In the genomic region with DNA sequence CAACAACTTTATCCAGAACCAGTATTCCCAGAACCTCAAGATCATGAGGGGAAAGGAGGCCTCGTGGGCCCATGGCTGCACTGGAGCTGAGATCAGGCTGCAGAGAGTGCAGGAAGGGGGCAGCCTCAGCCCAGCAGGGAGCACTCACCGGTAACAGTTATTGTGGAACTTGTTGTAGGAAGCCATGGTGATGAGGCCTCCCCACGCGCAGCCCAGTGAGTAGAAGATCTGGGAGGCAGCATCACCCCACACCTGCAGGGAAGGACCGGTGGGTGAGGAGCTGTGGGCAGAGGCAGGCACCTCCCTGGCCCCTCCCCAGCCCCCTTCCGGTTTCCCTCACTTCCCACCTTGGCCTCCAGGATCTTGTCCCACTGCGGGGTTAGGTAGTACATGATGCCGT, we compare ENCODE assay signal across 29 cellular contexts.
"Had no signal": no experiment of that assay in that cellular context is flagged by ENCODE, and none has a peak within 500 bp of the region (broad histone marks: within the 10 kb centered on the region; RNA-seq: fewer than 3 reads in every experiment).

No MANE protein-coding gene starts in this region.

- H3K4me3 ChIP-seq: neural progenitor cell, ovary, prostate gland, right lobe of liver, skin epidermis, smooth muscle cell, spleen, suprapubic skin, testis, tibial artery, upper lobe of left lung, vagina had no signal

- H3K27ac ChIP-seq: neural progenitor cell, ovary, parathyroid adenoma, prostate gland, right lobe of liver, skin epidermis, spleen, suprapubic skin, testis, tibial artery, upper lobe of left lung, vagina had no signal

- DNase-seq: naive thymus-derived CD4-positive, alpha-beta T cell; natural killer cell; occipital lobe; ovary; posterior cingulate gyrus; retina; right cardiac atrium; right lobe of liver; spleen; stimulated activated CD4-positive, alpha-beta T cell treated with anti-CD3 and anti-CD28 coated beads, Interleukin-12 subunit alpha, Interleukin-12 subunit beta, amount 100 ng/mL, for 4 hours; stimulated activated CD4-positive, alpha-beta T cell treated with anti-CD3 and anti-CD28 coated beads, Interleukin-1b, Interleukin-23, amount 100 ng/mL, for 48 hours; stimulated activated CD4-positive, alpha-beta T cell treated with anti-CD3 and anti-CD28 coated beads, Interleukin-4, amount 100 ng/mL, for 1 hour; stimulated activated CD4-positive, alpha-beta T cell treated with anti-CD3 and anti-CD28 coated beads, Interleukin-4, amount 100 ng/mL, for 4 hours; stimulated activated naive CD4-positive, alpha-beta T cell; stimulated activated naive CD8-positive, alpha-beta T cell treated with anti-CD3 and anti-CD28 coated beads, Interleukin-15, amount 100 ng/mL, for 72 hours; stimulated activated naive CD8-positive, alpha-beta T cell treated with anti-CD3 and anti-CD28 coated beads, Interleukin-15, Interleukin-2, amounts not matched to agents 100 U/mL and 50 U/mL, for 24 hours; substantia nigra; testis; tibial artery; trophoblast cell; upper lobe of left lung had no signal

- H3K36me3 ChIP-seq: neural progenitor cell, ovary, prostate gland, right lobe of liver, spleen had no signal

- H3K4me1 ChIP-seq: neural progenitor cell, parathyroid adenoma, prostate gland, right lobe of liver had no signal

- ATAC-seq: naive thymus-derived CD4-positive, alpha-beta T cell; natural killer cell; right cardiac atrium; right lobe of liver; stimulated activated effector memory CD8-positive, alpha-beta T cell treated with anti-CD3 and anti-CD28 coated beads, Interleukin-12 subunit alpha, Interleukin-12 subunit beta, amount 100 ng/mL, for 72 hours; stimulated activated naive CD8-positive, alpha-beta T cell treated with anti-CD3 and anti-CD28 coated beads, Interleukin-15, amount 100 ng/mL, for 72 hours; stimulated activated naive CD8-positive, alpha-beta T cell treated with anti-CD3 and anti-CD28 coated beads, Interleukin-15, Interleukin-2, amounts not matched to agents 100 U/mL and 50 U/mL, for 24 hours had no signal

- H3K9me3 ChIP-seq: ovary, prostate gland, right lobe of liver, spleen, suprapubic skin, testis, tibial artery, upper lobe of left lung, vagina had no signal

- H3K27me3 ChIP-seq: neural progenitor cell, ovary, right lobe of liver, spleen, suprapubic skin, testis, tibial artery, upper lobe of left lung, vagina had no signal
